In the genomic region with DNA sequence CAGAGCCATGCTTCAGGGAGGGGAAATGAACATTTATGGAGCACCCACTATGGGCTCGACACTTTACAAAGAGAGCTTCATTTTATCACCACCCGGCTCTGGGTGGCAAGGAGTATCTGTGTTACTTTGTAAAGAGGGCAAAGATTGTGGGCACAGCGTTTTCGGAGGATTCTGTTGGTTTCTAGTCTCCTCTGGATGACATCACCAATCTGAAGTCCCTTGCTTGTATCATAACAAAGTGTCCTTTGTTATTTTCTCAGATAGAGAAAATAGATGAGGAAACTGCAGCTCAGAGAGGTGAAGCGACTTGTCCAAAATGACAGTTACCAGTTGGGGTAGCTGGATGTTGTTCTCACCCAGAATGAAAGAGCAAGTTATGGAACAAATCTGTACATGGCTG, we compare ENCODE assay signal across 22 cellular contexts.
"Had no signal": no experiment of that assay in that cellular context is flagged by ENCODE, and none has a peak within 500 bp of the region (broad histone marks: within the 10 kb centered on the region; RNA-seq: fewer than 3 reads in every experiment).

No MANE protein-coding gene starts in this region.

- H3K27me3 Mint-ChIP-seq: T-cell had no signal

- ATAC-seq: activated CD8-positive, alpha-beta memory T cell treated with anti-CD3 and anti-CD28 coated beads, Interleukin-2, amount 10 ng/mL, durations not matched to agents 7 days and 5 days; activated T-helper 17 cell treated with anti-CD3 and anti-CD28 coated beads, Interleukin-2, amount 50 U/mL, for 72 hours; body of pancreas; natural killer cell treated with Interleukin-12 subunit alpha and Interleukin-12 subunit beta and Interleukin-15 and Interleukin-18, amount 100 ng/mL, for 72 hours; T-cell had no signal

- H3K9me3 Mint-ChIP-seq: activated CD4-positive, alpha-beta memory T cell treated with anti-CD3 and anti-CD28 coated beads, Interleukin-2, amount 10 ng/mL, durations not matched to agents 7 days and 5 days; activated T-helper 17 cell treated with anti-CD3 and anti-CD28 coated beads, Interleukin-2, amount 50 U/mL, for 72 hours; natural killer cell treated with Interleukin-12 subunit alpha and Interleukin-12 subunit beta and Interleukin-15 and Interleukin-18, amount 100 ng/mL, for 72 hours; T-cell had no signal

- H3K27me3 ChIP-seq: body of pancreas, thyroid gland had no signal

- H3K36me3 ChIP-seq: thyroid gland had no signal

- H3K9me3 ChIP-seq: body of pancreas, thyroid gland had no signal

- H3K4me3 ChIP-seq: body of pancreas, thyroid gland had no signal

- DNase-seq: activated CD4-positive, alpha-beta memory T cell treated with anti-CD3 and anti-CD28 coated beads, Interleukin-2, amount 10 ng/mL, durations not matched to agents 7 days and 5 days; activated CD4-positive, alpha-beta T cell treated with anti-CD3 and anti-CD28 coated beads for 48 hours; activated CD4-positive, CD25-positive, alpha-beta regulatory T cell; activated CD8-positive, alpha-beta memory T cell treated with anti-CD3 and anti-CD28 coated beads, Interleukin-2, amount 10 ng/mL, durations not matched to agents 7 days and 5 days; activated naive CD4-positive, alpha-beta T cell treated with Interleukin-2 at 50 U/mL for 16 hours; activated T-cell treated with anti-CD3 and anti-CD28 coated beads, Interleukin-2, amount 50 U/mL, for 1 hour; body of pancreas; central memory CD4-positive, alpha-beta T cell; erythroblast; foreskin melanocyte; mesendoderm; stimulated activated CD4-positive, alpha-beta T cell treated with anti-CD3 and anti-CD28 coated beads, Interleukin-12 subunit alpha, Interleukin-12 subunit beta, amount 100 ng/mL, for 4 hours; stimulated activated CD4-positive, alpha-beta T cell treated with anti-CD3 and anti-CD28 coated beads, Interleukin-1b, Interleukin-23, amount 100 ng/mL, for 48 hours; stimulated activated CD8-positive, alpha-beta memory T cell treated with anti-CD3 and anti-CD28 coated beads, Interleukin-4, amount 100 ng/mL, for 48 hours; stimulated activated naive CD4-positive, alpha-beta T cell treated with Interleukin-2 at 50 U/mL for 16 hours; T-cell; thyroid gland had no signal

- H3K27ac ChIP-seq: body of pancreas, thyroid gland had no signal

- H3K27ac Mint-ChIP-seq: activated CD4-positive, alpha-beta memory T cell treated with anti-CD3 and anti-CD28 coated beads, Interleukin-2, amount 10 ng/mL, durations not matched to agents 7 days and 5 days; activated CD8-positive, alpha-beta memory T cell treated with anti-CD3 and anti-CD28 coated beads, Interleukin-2, amount 10 ng/mL, durations not matched to agents 7 days and 5 days; activated T-helper 17 cell treated with anti-CD3 and anti-CD28 coated beads, Interleukin-2, amount 50 U/mL, for 72 hours; natural killer cell treated with Interleukin-12 subunit alpha and Interleukin-12 subunit beta and Interleukin-15 and Interleukin-18, amount 100 ng/mL, for 72 hours; T-cell had no signal

- H3K36me3 Mint-ChIP-seq: activated CD8-positive, alpha-beta memory T cell treated with anti-CD3 and anti-CD28 coated beads, Interleukin-2, amount 10 ng/mL, durations not matched to agents 7 days and 5 days; natural killer cell treated with Interleukin-12 subunit alpha and Interleukin-12 subunit beta and Interleukin-15 and Interleukin-18, amount 100 ng/mL, for 72 hours; T-cell had no signal

- H3K4me1 ChIP-seq: body of pancreas, thyroid gland had no signal

- H3K4me1 Mint-ChIP-seq: activated CD4-positive, alpha-beta memory T cell treated with anti-CD3 and anti-CD28 coated beads, Interleukin-2, amount 10 ng/mL, durations not matched to agents 7 days and 5 days; activated CD8-positive, alpha-beta memory T cell treated with anti-CD3 and anti-CD28 coated beads, Interleukin-2, amount 10 ng/mL, durations not matched to agents 7 days and 5 days; activated T-helper 17 cell treated with anti-CD3 and anti-CD28 coated beads, Interleukin-2, amount 50 U/mL, for 72 hours; T-cell had no signal

- FAIRE-seq: colon, endometrium, urothelium cell line had no signal

- H3K4me3 Mint-ChIP-seq: activated CD4-positive, alpha-beta memory T cell treated with anti-CD3 and anti-CD28 coated beads, Interleukin-2, amount 10 ng/mL, durations not matched to agents 7 days and 5 days; activated CD8-positive, alpha-beta memory T cell treated with anti-CD3 and anti-CD28 coated beads, Interleukin-2, amount 10 ng/mL, durations not matched to agents 7 days and 5 days; activated T-helper 17 cell treated with anti-CD3 and anti-CD28 coated beads, Interleukin-2, amount 50 U/mL, for 72 hours; natural killer cell treated with Interleukin-12 subunit alpha and Interleukin-12 subunit beta and Interleukin-15 and Interleukin-18, amount 100 ng/mL, for 72 hours; T-cell had no signal
